In genomic region chr16:81681311-81681710, GRCh38 we compare ENCODE assay signal across 1 cellular context.
TF ChIP-seq lines count a peak whose summit lies in the region.

No MANE protein-coding gene starts in this region.

TF ChIP-seq in H1, 55 proteins besides CTCF, POLR2A, EP300 and RAD21:
- TF ChIP-seq SIRT6 (IDR thresholded peaks at IDR 0.05; ENCODE audit: low read length) (no peak), MAFK (IDR thresholded peaks at IDR 0.05; ENCODE audit: low read depth, low read length) (no peak), SIX5 (IDR thresholded peaks at IDR 0.05; ENCODE audit: low read depth, low read length) (no peak), HDAC6 (IDR thresholded peaks at IDR 0.05; ENCODE audit: low read depth, low read length) (no peak), NRF1 (IDR thresholded peaks at IDR 0.05; ENCODE audit: low read depth, low read length) (no peak), JUND (IDR thresholded peaks at IDR 0.05; ENCODE audit: low read length) (no peak), KDM1A (IDR thresholded peaks at IDR 0.05; ENCODE audit: borderline replicate concordance, low read length) (no peak), NANOG (IDR thresholded peaks at IDR 0.05; ENCODE audit: insufficient read depth, low read depth, low read length, poor library complexity, severe bottlenecking) (no peak), POU5F1 (IDR thresholded peaks at IDR 0.05; ENCODE audit: low read depth, low read length) (no peak), CBX8 (IDR thresholded peaks at IDR 0.05; ENCODE audit: borderline replicate concordance, low read depth, low read length) (no peak), GTF2F1 (IDR thresholded peaks at IDR 0.05; ENCODE audit: borderline replicate concordance, low read depth, low read length) (no peak), SRF (IDR thresholded peaks at IDR 0.05; ENCODE audit: low read depth, low read length) (no peak), TCF12 (IDR thresholded peaks at IDR 0.05; ENCODE audit: low read depth, low read length) (no peak), CHD7 (IDR thresholded peaks at IDR 0.05; ENCODE audit: insufficient replicate concordance, low read length) (no peak), YY1 (IDR thresholded peaks at IDR 0.05; ENCODE audit: low read depth, low read length) (no peak), SUZ12 (IDR thresholded peaks at IDR 0.05; ENCODE audit: low read length) (no peak)
- TF ChIP-seq, protein P1, sequence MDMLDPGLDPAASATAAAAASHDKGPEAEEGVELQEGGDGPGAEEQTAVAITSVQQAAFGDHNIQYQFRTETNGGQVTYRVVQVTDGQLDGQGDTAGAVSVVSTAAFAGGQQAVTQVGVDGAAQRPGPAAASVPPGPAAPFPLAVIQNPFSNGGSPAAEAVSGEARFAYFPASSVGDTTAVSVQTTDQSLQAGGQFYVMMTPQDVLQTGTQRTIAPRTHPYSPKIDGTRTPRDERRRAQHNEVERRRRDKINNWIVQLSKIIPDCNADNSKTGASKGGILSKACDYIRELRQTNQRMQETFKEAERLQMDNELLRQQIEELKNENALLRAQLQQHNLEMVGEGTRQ (IDR thresholded peaks at IDR 0.05; ENCODE audit: low read length) = no peak
